12 cellular contexts compared by ENCODE assay signal in the genomic region with DNA sequence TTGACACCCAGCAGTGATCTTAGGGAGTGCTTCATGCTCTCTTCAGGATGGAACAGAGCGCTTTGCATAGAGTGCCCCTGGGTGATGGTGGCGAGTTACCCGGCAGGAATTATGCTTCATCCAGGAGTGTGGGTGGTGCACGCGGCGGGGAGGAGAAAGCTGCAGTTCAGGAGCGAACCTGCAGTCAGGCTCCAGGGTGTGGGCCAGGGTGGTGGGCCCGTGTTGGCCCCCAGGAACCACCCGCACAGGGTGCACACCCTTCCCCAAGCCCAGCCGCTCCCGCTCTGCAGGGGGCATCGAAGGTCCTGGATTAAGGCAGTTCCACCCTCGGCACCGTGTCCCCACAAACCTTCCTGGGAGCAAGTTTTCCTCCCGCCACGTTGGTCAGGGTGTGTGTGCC. TPM values are rescaled to one million over a fixed set of nuclear protein-coding genes. Genes with fewer than 3 reads are reported as not detected.
DNase-seq lines count a peak whose midpoint lies in the region; ATAC-seq, FAIRE-seq and TF ChIP-seq lines count a peak whose summit lies in the region.
"Had no signal": no experiment of that assay in that cellular context is flagged by ENCODE, and none has a peak within 500 bp of the region (broad histone marks: within the 10 kb centered on the region; RNA-seq: fewer than 3 reads in every experiment).

No MANE protein-coding gene starts in this region.

- H3K79me2 ChIP-seq in DOHH2 (ENCODE audit: control insufficient read depth, low read length) (peaks cover 58% of the 10 kb centered on the region), K562 (ENCODE audit: control insufficient read depth, insufficient read depth, low read length) (peaks cover 68% of the 10 kb centered on the region)

- no peaks in the 10 kb centered on the region for H3K9me3 ChIP-seq in DOHH2 (ENCODE audit: control insufficient read depth, insufficient read depth, low read length)
- no peaks in the 10 kb centered on the region for H3K9me3 ChIP-seq in K562 (replicated peaks; ENCODE audit: control insufficient read depth, insufficient read depth, low read depth, low read length)
- no peaks in the 10 kb centered on the region for H3K9me3 ChIP-seq in spleen

- H3K9me1 ChIP-seq in K562 (ENCODE audit: control insufficient read depth, insufficient read depth, low read length) = peaks cover 7% of the 10 kb centered on the region

- peak overlapping the region in 1 of 2 experiments; percentile 50; a peak in 2 of 4 replicates for H3K9ac ChIP-seq in K562 (ENCODE audit: insufficient read depth in 1 of 2, low read depth in 2 of 2, low read length in 2 of 2)

- H4K20me1 ChIP-seq in DOHH2 (ENCODE audit: control insufficient read depth, insufficient read depth, low read depth, low read length) (peaks cover 4% of the 10 kb centered on the region; the same call in 1 of the 2 replicates), K562 (replicated peaks; ENCODE audit: control insufficient read depth, insufficient read depth, low read length) (peaks cover 16% of the 10 kb centered on the region)

- TF ChIP-seq RAD21 in K562 (CRISPR knock-in tag; conservative IDR thresholded peaks at IDR 0.05 in 1 of 2, IDR thresholded peaks at IDR 0.05 in 1 of 2) = no peak

- no peak for TF ChIP-seq POLR2A in K562 (conservative IDR thresholded peaks at IDR 0.05)
- TF ChIP-seq POLR2A in spleen (IDR thresholded peaks at IDR 0.05) = no peak

- H3K4me1 Mint-ChIP-seq in memory B cell = peaks cover 34% of the 10 kb centered on the region

- no peaks in the 10 kb centered on the region for H3K9me3 Mint-ChIP-seq in memory B cell

- H3K4me3 ChIP-seq in DOHH2 (ENCODE audit: low read length) (peak overlapping the region; percentile 10; the same call in 1 of the 2 replicates), K562 (no peak overlapping the region), spleen (no peak overlapping the region)

- no peak for DNase-seq in K562 (ENCODE audit: extremely low read depth in 1 of 4, low spot score in 3 of 4)
- no peak for DNase-seq in memory B cell (ENCODE audit: low spot score in 2 of 2)
- peak; percentile 73 for DNase-seq in spleen
- no peak for DNase-seq in NCI-H2107 (lab: John Stamatoyannopoulos, UW)
- DNase-seq in cerebellar nuclear complex (lab: John Stamatoyannopoulos, UW) = no peak
- DNase-seq: activated gamma-delta T cell, left cardiac atrium, T-helper 17 cell had no signal

- ATAC-seq in K562 (no peak), memory B cell (ENCODE audit: low read depth) (no peak), GM21619 (IDR thresholded peaks at IDR 0.05; ENCODE audit: unreplicated experiment) (no peak), GM18868 (IDR thresholded peaks at IDR 0.05; ENCODE audit: unreplicated experiment) (no peak)
- ATAC-seq: left cardiac atrium, T-helper 17 cell had no signal

- no TSS peak for BruUV-seq in K562 (replicated peaks; lab: Mats Ljungman, UMichigan)

- CTCF ChIA-PET in K562 (lab: Yijun Ruan, JAX; ENCODE audit: low intra/inter-chr PET ratio) = no interaction called here

- no peak for TF ChIP-seq EP300 in K562 (IDR thresholded peaks at IDR 0.05; ENCODE audit: low read length)

- H3K27ac Mint-ChIP-seq in memory B cell = no peak overlapping the region

- H3K9me2 ChIP-seq in DOHH2 (replicated peaks; ENCODE audit: control insufficient read depth, low read length) = no peaks in the 10 kb centered on the region

- H3K27ac ChIP-seq in DOHH2 (ENCODE audit: low read depth, low read length) (no peak overlapping the region), K562 (ENCODE audit: extremely low read depth, low read depth, low read length) (no peak overlapping the region), spleen (peak overlapping the region in 4 of 8 donors; percentile 65 to 84 (median 80))

- H3K36me3 Mint-ChIP-seq in memory B cell = peaks cover 13% of the 10 kb centered on the region

- 83% methylated on average over 13 of the region's 16 CpGs for WGBS in K562 (ENCODE audit: insufficient coverage, low coverage, missing lambda C conversion rate)
- WGBS in spleen, 5 donors = 84 to 94% (median 90%) methylated on average over 11 to 16 of the region's 16 CpGs

- H3F3A ChIP-seq in DOHH2 (ENCODE audit: control insufficient read depth, insufficient read depth) = no peaks in the 10 kb centered on the region

- H3K27me3 ChIP-seq in DOHH2 (ENCODE audit: control insufficient read depth, low read length) = no peaks in the 10 kb centered on the region
- no peaks in the 10 kb centered on the region for H3K27me3 ChIP-seq in K562 (ENCODE audit: control insufficient read depth in 2 of 2, insufficient read depth in 2 of 2, low read length in 2 of 2)
- no peaks in the 10 kb centered on the region for H3K27me3 ChIP-seq in spleen (replicated peaks in 1 of 7)

- intact Hi-C loops in K562 (cut with micrococcal nuclease) = no loop called here
- intact Hi-C loops in spleen (cut with DNase I; ENCODE audit: low total_unique reads) = no loop called here

- peak overlapping the region; percentile 48 for H3K4me3 Mint-ChIP-seq in memory B cell
- H3K4me3 Mint-ChIP-seq: T-helper 17 cell had no signal

- no peak for TF ChIP-seq CTCF in DOHH2 (IDR thresholded peaks at IDR 0.05; ENCODE audit: low read depth, low read length, poor library complexity, severe bottlenecking)
- TF ChIP-seq CTCF in K562 (IDR thresholded peaks at IDR 0.05 in 2 of 3, conservative IDR thresholded peaks at IDR 0.05 in 1 of 3; ENCODE audit: insufficient read depth in 2 of 3, low read depth in 1 of 3, low read length in 3 of 3) = no peak
- no peak for TF ChIP-seq CTCF in spleen (IDR thresholded peaks at IDR 0.05 in 8 of 11, conservative IDR thresholded peaks at IDR 0.05 in 3 of 11)

- in situ Hi-C loops in K562 (cut with MboI) = no loop called here

- H3K27me3 Mint-ChIP-seq in memory B cell = no peaks in the 10 kb centered on the region
- H3K27me3 Mint-ChIP-seq: T-helper 17 cell had no signal

- H3K36me3 ChIP-seq in DOHH2 (ENCODE audit: control insufficient read depth, low read length) (no peaks in the 10 kb centered on the region; the same call in none of the 2 replicates), K562 (ENCODE audit: control insufficient read depth, insufficient read depth, low read length) (peaks cover 31% of the 10 kb centered on the region; the same call in 2 of the 3 replicates), spleen (peaks cover 0 to 34% (median 2%) of the 10 kb centered on the region in 6 donors)

- POLR2A ChIA-PET in K562 (lab: Yijun Ruan, JAX) = interaction anchor here (0.7 to 1.6 kb wide), 4 partner anchors 16 to 42 kb away, joined by 3 to 6 read pairs (median 4); a partner anchor contains a TSS

- H3K4me1 ChIP-seq in DOHH2 (ENCODE audit: control insufficient read depth, low read length) (peaks cover 34% of the 10 kb centered on the region), K562 (replicated peaks in 1 of 2; ENCODE audit: control insufficient read depth in 2 of 2, insufficient read depth in 2 of 2, low read length in 2 of 2) (peaks cover 9 to 48% of the 10 kb centered on the region in 2 experiments; a peak in 4 of 5 replicates), spleen (peaks cover 12 to 69% (median 47%) of the 10 kb centered on the region in 6 donors)

- H2AFZ ChIP-seq in K562 (ENCODE audit: low read depth, low read length) = no peak overlapping the region

- FAIRE-seq in K562 (lab: Jason Lieb, UNC) = no peak
- FAIRE-seq: endothelial cell of umbilical vein had no signal

- H3K4me2 ChIP-seq in DOHH2 (ENCODE audit: low read length) = peak overlapping the region; percentile 38
- H3K4me2 ChIP-seq in K562 (ENCODE audit: insufficient read depth, low read length) = no peak overlapping the region

RNA-seq across cellular contexts. Expression of a gene that starts 3.9 kb away (rescaled TPM):
- 10.6 and 36.6 TPM in 2 replicates for total RNA-seq in K562 (2011; cell fraction: chromatin; rRNA removed; ENCODE audit: low replicate concordance)
- 24.2 and 24.8 TPM in 2 replicates for total RNA-seq in K562 (2011; cell fraction: nucleolus; rRNA removed)
- total RNA-seq in K562 (2011; cell fraction: nucleoplasm; rRNA removed) = 15.5 and 15.6 TPM in 2 replicates
- total RNA-seq in K562 (2014; rRNA removed) = 22.3 and 26.0 TPM in 2 replicates
- total RNA-seq in K562 (2014; rRNA removed; fragmentation: Illumina TruSeq; extraction: Trizol) = 1.9 and 2.5 TPM in 2 replicates
- total RNA-seq in K562 (2015; rRNA removed; fragmentation: Illumina TruSeq; extraction: Trizol) = 10.1 and 11.4 TPM in 2 replicates
- total RNA-seq in K562 (2021) = 23.4 and 25.3 TPM in 2 replicates
- 8.7 and 10.9 TPM in 2 replicates for polyA plus RNA-seq in K562 (2011; rRNA removed)
- polyA plus RNA-seq in K562 (2011; cell fraction: cytosol; rRNA removed) = 15.6 and 35.2 TPM in 2 replicates
- 22.1 and 35.1 TPM in 2 replicates for polyA plus RNA-seq in K562 (2011; cell fraction: nucleus; rRNA removed)
- 15.7 and 28.1 TPM in 2 replicates for polyA plus RNA-seq in K562 (2012)
- polyA plus RNA-seq in K562 (2014; fragmentation: Illumina TruSeq; extraction: Trizol) = 5.6 and 13.3 TPM in 2 replicates
- under 1 TPM; 0.17 to 0.50 TPM for polyA plus RNA-seq in K562 (2014; fragmentation: Nextera tagmentation; extraction: Ambion mirVana)
- polyA plus RNA-seq in K562 (2014; rRNA removed) = 20.9 and 22.3 TPM in 2 replicates
- polyA minus RNA-seq in K562 (2011; rRNA and poly(A)+ RNA removed) = 2.9 and 5.0 TPM in 2 replicates
- polyA minus RNA-seq in K562 (2011; cell fraction: cytosol; rRNA and poly(A)+ RNA removed) = 10.3 and 15.5 TPM in 2 replicates
- polyA minus RNA-seq in K562 (2011; cell fraction: nucleus; rRNA and poly(A)+ RNA removed) = 4.8 and 5.1 TPM in 2 replicates
- total RNA-seq in spleen = 10 to 100 TPM; 12.9 to 21.6 (median 15.3) TPM
- polyA plus RNA-seq in spleen = 10 to 100 TPM in 2 of 3 donors, 1 to 10 TPM in 1; 8.1 to 20.9 (median 11.0) TPM

RNA-seq across cellular contexts. Expression of a gene that starts 24.0 kb away (rescaled TPM):
- 51.8 and 208 TPM in 2 replicates for total RNA-seq in K562 (2011; cell fraction: chromatin; rRNA removed; ENCODE audit: low replicate concordance)
- total RNA-seq in K562 (2011; cell fraction: nucleolus; rRNA removed) = 193 and 220 TPM in 2 replicates
- total RNA-seq in K562 (2011; cell fraction: nucleoplasm; rRNA removed) = 84.0 and 92.9 TPM in 2 replicates
- total RNA-seq in K562 (2014; rRNA removed) (30.7 and 36.1 TPM in 2 replicates), K562 (2014; rRNA removed; fragmentation: Illumina TruSeq; extraction: Trizol) (2.3 and 3.4 TPM in 2 replicates), K562 (2015; rRNA removed; fragmentation: Illumina TruSeq; extraction: Trizol) (14.1 and 14.3 TPM in 2 replicates), K562 (2021) (43.7 and 49.6 TPM in 2 replicates), spleen (10 to 100 TPM; 36.1 to 42.7 (median 39.2) TPM)
- polyA plus RNA-seq in K562 (2011; rRNA removed) (11.2 and 19.4 TPM in 2 replicates), K562 (2014; fragmentation: Illumina TruSeq; extraction: Trizol) (11.7 and 21.9 TPM in 2 replicates), K562 (2014; fragmentation: Nextera tagmentation; extraction: Ambion mirVana) (1 to 10 TPM in 1 of 2 experiments, under 1 TPM in 1; 0.20 to 2.5 TPM), K562 (2014; rRNA removed) (42.1 and 42.3 TPM in 2 replicates), spleen (10 to 100 TPM; 20.7 to 70.5 (median 42.2) TPM)
- 15.7 and 51.3 TPM in 2 replicates for polyA plus RNA-seq in K562 (2011; cell fraction: cytosol; rRNA removed)
- polyA plus RNA-seq in K562 (2011; cell fraction: nucleus; rRNA removed) = 84.7 and 175 TPM in 2 replicates
- polyA plus RNA-seq in K562 (2012) = 22.2 and 33.3 TPM in 2 replicates
- polyA minus RNA-seq in K562 (2011; rRNA and poly(A)+ RNA removed) = 9.6 and 17.9 TPM in 2 replicates
- polyA minus RNA-seq in K562 (2011; cell fraction: cytosol; rRNA and poly(A)+ RNA removed) = 11.2 and 15.5 TPM in 2 replicates
- 33.2 and 44.4 TPM in 2 replicates for polyA minus RNA-seq in K562 (2011; cell fraction: nucleus; rRNA and poly(A)+ RNA removed)

RNA-seq across cellular contexts. Expression of a gene that starts 27.0 kb away (rescaled TPM):
- total RNA-seq in K562 (2011; cell fraction: chromatin; rRNA removed; ENCODE audit: low replicate concordance) = 3.1 and 8.5 TPM in 2 replicates
- total RNA-seq in K562 (2011; cell fraction: nucleolus; rRNA removed) = 8.4 and 8.8 TPM in 2 replicates
- total RNA-seq in K562 (2011; cell fraction: nucleoplasm; rRNA removed) = 5.0 TPM in 2 replicates
- 2.6 and 3.1 TPM in 2 replicates for total RNA-seq in K562 (2014; rRNA removed)
- 0.47 and 0.48 TPM in 2 replicates for total RNA-seq in K562 (2014; rRNA removed; fragmentation: Illumina TruSeq; extraction: Trizol)
- total RNA-seq in K562 (2015; rRNA removed; fragmentation: Illumina TruSeq; extraction: Trizol) = 1.2 and 1.3 TPM in 2 replicates
- total RNA-seq in K562 (2021) = 2.0 and 3.0 TPM in 2 replicates
- 1.3 and 1.7 TPM in 2 replicates for polyA plus RNA-seq in K562 (2011; rRNA removed)
- 2.0 and 4.5 TPM in 2 replicates for polyA plus RNA-seq in K562 (2011; cell fraction: cytosol; rRNA removed)
- 6.2 and 8.3 TPM in 2 replicates for polyA plus RNA-seq in K562 (2011; cell fraction: nucleus; rRNA removed)
- 1.7 and 7.2 TPM in 2 replicates for polyA plus RNA-seq in K562 (2012)
- polyA plus RNA-seq in K562 (2014; fragmentation: Illumina TruSeq; extraction: Trizol) = 0.24 and 1.1 TPM in 2 replicates
- polyA plus RNA-seq in K562 (2014; fragmentation: Nextera tagmentation; extraction: Ambion mirVana) = not detected
- polyA plus RNA-seq in K562 (2014; rRNA removed) = 3.2 and 3.7 TPM in 2 replicates
- polyA minus RNA-seq in K562 (2011; rRNA and poly(A)+ RNA removed) = 0.39 and 0.51 TPM in 2 replicates
- polyA minus RNA-seq in K562 (2011; cell fraction: cytosol; rRNA and poly(A)+ RNA removed) = 1.3 TPM in 1 of 2 replicates, not detected in the other
- 6.5 and 8.1 TPM in 2 replicates for polyA minus RNA-seq in K562 (2011; cell fraction: nucleus; rRNA and poly(A)+ RNA removed)
- 1 to 10 TPM; 1.5 to 8.8 (median 4.5) TPM for total RNA-seq in spleen
- 1 to 10 TPM; 2.7 to 4.7 (median 3.6) TPM for polyA plus RNA-seq in spleen

RNA-seq across cellular contexts. Expression of a gene that starts 33.6 kb away (rescaled TPM):
- 0.18 and 0.79 TPM in 2 replicates for total RNA-seq in K562 (2011; cell fraction: chromatin; rRNA removed; ENCODE audit: low replicate concordance)
- total RNA-seq in K562 (2011; cell fraction: nucleolus; rRNA removed) = 0.66 and 1.3 TPM in 2 replicates
- 0.29 and 0.53 TPM in 2 replicates for total RNA-seq in K562 (2011; cell fraction: nucleoplasm; rRNA removed)
- 0.41 and 0.45 TPM in 2 replicates for total RNA-seq in K562 (2014; rRNA removed)
- not detected in 2 replicates for total RNA-seq in K562 (2014; rRNA removed; fragmentation: Illumina TruSeq; extraction: Trizol)
- 0.08 TPM in 1 of 2 replicates, not detected in the other for total RNA-seq in K562 (2015; rRNA removed; fragmentation: Illumina TruSeq; extraction: Trizol)
- 0.18 and 0.42 TPM in 2 replicates for total RNA-seq in K562 (2021)
- polyA plus RNA-seq in K562 (2011; rRNA removed) = 0.09 and 0.17 TPM in 2 replicates
- 0.07 and 1.2 TPM in 2 replicates for polyA plus RNA-seq in K562 (2011; cell fraction: cytosol; rRNA removed)
- 0.20 and 2.2 TPM in 2 replicates for polyA plus RNA-seq in K562 (2011; cell fraction: nucleus; rRNA removed)
- 0.09 and 0.14 TPM in 2 replicates for polyA plus RNA-seq in K562 (2012)
- polyA plus RNA-seq in K562 (2014; fragmentation: Illumina TruSeq; extraction: Trizol) = 0.07 TPM in 1 of 2 replicates, not detected in the other
- not detected for polyA plus RNA-seq in K562 (2014; fragmentation: Nextera tagmentation; extraction: Ambion mirVana)
- polyA plus RNA-seq in K562 (2014; rRNA removed) = 0.15 and 0.24 TPM in 2 replicates
- not detected in 2 replicates for polyA minus RNA-seq in K562 (2011; rRNA and poly(A)+ RNA removed)
- not detected in 2 replicates for polyA minus RNA-seq in K562 (2011; cell fraction: cytosol; rRNA and poly(A)+ RNA removed)
- 0.27 TPM in 1 of 2 replicates, not detected in the other for polyA minus RNA-seq in K562 (2011; cell fraction: nucleus; rRNA and poly(A)+ RNA removed)
- not detected for total RNA-seq in spleen
- not detected for polyA plus RNA-seq in spleen
- total RNA-seq: endothelial cell of umbilical vein, left cardiac atrium, T-helper 17 cell had no signal
- polyA plus RNA-seq: endothelial cell of umbilical vein had no signal

RNA-seq across cellular contexts. Expression of a gene that starts 37.0 kb away (rescaled TPM):
- total RNA-seq in K562 (2011; cell fraction: chromatin; rRNA removed; ENCODE audit: low replicate concordance) = 0.83 and 4.1 TPM in 2 replicates
- 3.3 and 3.8 TPM in 2 replicates for total RNA-seq in K562 (2011; cell fraction: nucleolus; rRNA removed)
- total RNA-seq in K562 (2011; cell fraction: nucleoplasm; rRNA removed) = 1.8 and 2.3 TPM in 2 replicates
- total RNA-seq in K562 (2014; rRNA removed) (0.50 and 0.57 TPM in 2 replicates), K562 (2014; rRNA removed; fragmentation: Illumina TruSeq; extraction: Trizol) (not detected in 2 replicates), K562 (2015; rRNA removed; fragmentation: Illumina TruSeq; extraction: Trizol) (0.11 and 0.14 TPM in 2 replicates), K562 (2021) (0.85 and 1.1 TPM in 2 replicates), spleen (1 to 10 TPM in 3 of 7 donors, under 1 TPM in 4; 0.49 to 1.5 (median 0.95) TPM)
- polyA plus RNA-seq in K562 (2011; rRNA removed) (0.18 and 0.22 TPM in 2 replicates), K562 (2014; fragmentation: Illumina TruSeq; extraction: Trizol) (0.14 TPM in 1 of 2 replicates, not detected in the other), K562 (2014; fragmentation: Nextera tagmentation; extraction: Ambion mirVana) (not detected), K562 (2014; rRNA removed) (0.30 and 0.54 TPM in 2 replicates), spleen (1 to 10 TPM in 1 of 3 donors, under 1 TPM in 2; 0.15 to 1.8 (median 0.30) TPM)
- polyA plus RNA-seq in K562 (2011; cell fraction: cytosol; rRNA removed) = 0.29 and 2.5 TPM in 2 replicates
- polyA plus RNA-seq in K562 (2011; cell fraction: nucleus; rRNA removed) = 0.56 and 2.4 TPM in 2 replicates
- polyA plus RNA-seq in K562 (2012) = 0.61 and 1.5 TPM in 2 replicates
- 0.12 and 0.14 TPM in 2 replicates for polyA minus RNA-seq in K562 (2011; rRNA and poly(A)+ RNA removed)
- 0.73 and 1.1 TPM in 2 replicates for polyA minus RNA-seq in K562 (2011; cell fraction: cytosol; rRNA and poly(A)+ RNA removed)
- polyA minus RNA-seq in K562 (2011; cell fraction: nucleus; rRNA and poly(A)+ RNA removed) = 0.44 and 0.81 TPM in 2 replicates
